In the genomic region with DNA sequence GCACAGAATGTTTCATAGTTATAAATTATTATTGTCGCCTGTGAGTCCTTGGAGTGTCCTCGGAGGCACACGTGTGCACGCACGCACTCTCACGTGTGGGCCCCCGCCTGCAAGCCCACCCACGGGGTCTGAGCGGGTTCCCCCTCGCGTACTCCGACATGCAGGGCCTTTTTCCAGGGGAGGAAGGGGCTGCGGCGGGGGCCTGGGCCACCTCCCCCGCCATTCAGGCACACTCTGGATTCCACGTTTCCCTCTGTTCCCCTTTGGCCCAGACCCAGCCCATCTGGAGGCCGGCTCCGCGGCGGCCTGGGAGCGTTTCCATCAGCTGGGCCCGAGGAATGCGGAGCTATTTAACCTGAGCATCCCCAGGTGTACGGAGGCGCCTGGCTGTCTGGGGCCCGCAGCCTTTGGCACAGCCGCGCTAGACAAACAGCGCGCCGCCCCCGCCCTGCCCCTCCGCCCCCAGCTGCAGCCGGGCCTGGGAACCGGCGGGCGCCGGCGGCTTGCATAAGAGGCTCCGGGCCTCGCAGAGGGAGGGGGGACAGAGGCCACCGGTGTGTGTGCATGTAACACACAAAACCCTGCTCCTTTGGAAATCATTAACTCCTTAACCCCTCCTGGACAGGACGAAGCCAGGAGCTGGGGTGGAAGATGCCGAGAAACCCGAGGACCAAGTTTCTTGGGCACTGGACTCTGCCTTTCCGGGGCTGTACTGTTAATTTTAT, we compare ENCODE assay signal across 9 cellular contexts. TPM values are rescaled to one million over a fixed set of nuclear protein-coding genes. Genes with fewer than 3 reads are reported as not detected.
DNase-seq lines count a peak whose midpoint lies in the region; ATAC-seq, FAIRE-seq and TF ChIP-seq lines count a peak whose summit lies in the region.
"Had no signal": no experiment of that assay in that cellular context is flagged by ENCODE, and none has a peak within 500 bp of the region (broad histone marks: within the 10 kb centered on the region; RNA-seq: fewer than 3 reads in every experiment).

No MANE protein-coding gene starts in this region.

- POLR2A ChIA-PET in H1 (lab: Charles Lee; ENCODE audit: partially characterized antibody), result interaction anchor here (0.9 to 26.1 kb wide), 8 partner anchors 10 to 115 kb away, joined by 3 to 1033 read pairs (median 6); no protein-coding TSS in a partner anchor

- peaks cover 4% of the 10 kb centered on the region for H3K27me3 ChIP-seq in HL-60 (ENCODE audit: insufficient read depth, poor library complexity, severe bottlenecking)
- peaks cover 0 to 4% (median 0%) of the 10 kb centered on the region in 4 experiments; a peak in 2 of 7 replicates for H3K27me3 ChIP-seq in H1 (replicated peaks in 1 of 4; ENCODE audit: control insufficient read depth in 3 of 4, extremely low read depth in 1 of 4, insufficient read depth in 3 of 4, low read length in 3 of 4)
- no peaks in the 10 kb centered on the region for H3K27me3 ChIP-seq in mesenchymal stem cell (ENCODE audit: control insufficient read depth in 1 of 2, insufficient read depth in 1 of 2, low read length in 2 of 2)

- TF ChIP-seq CTCF in HL-60 (IDR thresholded peaks at IDR 0.05; ENCODE audit: insufficient read depth, low read length), result no peak
- TF ChIP-seq CTCF in H1 (IDR thresholded peaks at IDR 0.05; ENCODE audit: control extremely low read depth in 1 of 3, insufficient read depth in 1 of 3, low read depth in 1 of 3, low read length in 3 of 3), result no peak
- TF ChIP-seq CTCF in GM10266 (IDR thresholded peaks at IDR 0.05; ENCODE audit: control insufficient read depth, insufficient read depth, low read depth, missing control alignments), result no peak

- peak in 1 of 2 experiments; percentile 29; a peak in 1 of 4 replicates for TF ChIP-seq RAD21 in H1 (IDR thresholded peaks at IDR 0.05 in 1 of 2, conservative IDR thresholded peaks at IDR 0.05 in 1 of 2; ENCODE audit: low read depth in 2 of 2, low read length in 2 of 2)

- peak overlapping the region; percentile 89 for H2BK12ac ChIP-seq in H1 (ENCODE audit: low read depth, low read length)
- H2BK12ac ChIP-seq in mesenchymal stem cell (ENCODE audit: low read length in 2 of 2), result peak overlapping the region in 1 of 2 experiments; percentile 73

- H3K79me1 ChIP-seq in H1 (ENCODE audit: low read depth, low read length), result no peaks in the 10 kb centered on the region
- no peaks in the 10 kb centered on the region for H3K79me1 ChIP-seq in mesenchymal stem cell (replicated peaks; ENCODE audit: low read length, poor library complexity, severe bottlenecking)

- peak overlapping the region; percentile 80 to 88 for H3K4me2 ChIP-seq in H1 (ENCODE audit: insufficient read depth in 1 of 2, low read depth in 2 of 2, low read length in 2 of 2)
- H3K4me2 ChIP-seq in mesenchymal stem cell (ENCODE audit: low read length, poor library complexity, severe bottlenecking), result peak overlapping the region; percentile 64

- H4K8ac ChIP-seq in H1 (ENCODE audit: extremely low read depth, insufficient read depth, low read length), result no peak overlapping the region
- H4K8ac ChIP-seq in mesenchymal stem cell (ENCODE audit: low read length), result peak overlapping the region; percentile 72

- DNase-seq in HL-60 (ENCODE audit: low read depth in 1 of 2, low spot score in 1 of 2) (peak in 1 of 2 experiments; percentile 61), NCI-H69 (lab: John Stamatoyannopoulos, UW) (peak; percentile 99), H1 (ENCODE audit: low read depth in 1 of 2, low spot score in 2 of 2) (peak in 1 of 2 experiments; percentile 87), mesenchymal stem cell (peak; percentile 85), urothelium cell line (ENCODE audit: low spot score) (peak; percentile 90), GM10266 (ENCODE audit: extremely low spot score) (no peak)

- peaks cover 10% of the 10 kb centered on the region for H3K23me2 ChIP-seq in H1 (ENCODE audit: low read depth, low read length)

- no peak; a peak in 1 of 3 replicates for TF ChIP-seq POLR2A in H1 (IDR thresholded peaks at IDR 0.05; ENCODE audit: control extremely low read depth in 1 of 2, low read depth in 2 of 2, low read length in 2 of 2)

- H2AFZ ChIP-seq in H1 (ENCODE audit: low read length) (no peak overlapping the region), mesenchymal stem cell (ENCODE audit: low read depth, low read length) (no peak overlapping the region)

- H2BK5ac ChIP-seq in H1 (ENCODE audit: low read depth, low read length) (peak overlapping the region; percentile 86), mesenchymal stem cell (ENCODE audit: low read depth, low read length, poor library complexity, severe bottlenecking) (peak overlapping the region; percentile 21)

- H3K23ac ChIP-seq in H1 (ENCODE audit: insufficient read length) (no peak overlapping the region), mesenchymal stem cell (ENCODE audit: low read length in 2 of 2) (no peak overlapping the region)

- H2BK15ac ChIP-seq in H1 (ENCODE audit: low read length), result no peak overlapping the region
- H2BK15ac ChIP-seq in mesenchymal stem cell (ENCODE audit: low read depth, poor library complexity, severe bottlenecking), result no peak overlapping the region

- H3K56ac ChIP-seq in H1 (replicated peaks; ENCODE audit: insufficient read length, low read depth, low read length), result no peak overlapping the region

- H2BK120ac ChIP-seq in H1 (replicated peaks; ENCODE audit: low read depth, low read length), result peak overlapping the region; percentile 48
- peak overlapping the region; percentile 74 for H2BK120ac ChIP-seq in mesenchymal stem cell (ENCODE audit: low read depth, low read length)

- H3K9ac ChIP-seq in H1 (replicated peaks in 1 of 4; ENCODE audit: extremely low read depth in 1 of 4, low read depth in 3 of 4, low read length in 3 of 4) (peak overlapping the region; percentile 13 to 64 (median 43); a peak in 4 of 7 replicates), mesenchymal stem cell (ENCODE audit: low read length) (peak overlapping the region; percentile 99)

- peak; percentile 60 to 98 for TF ChIP-seq EP300 in H1 (IDR thresholded peaks at IDR 0.05; ENCODE audit: borderline replicate concordance in 1 of 2, low read depth in 2 of 2, low read length in 2 of 2)

- H4K20me1 ChIP-seq in H1 (replicated peaks in 1 of 2; ENCODE audit: control insufficient read depth in 1 of 2, insufficient read depth in 2 of 2, low read length in 2 of 2), result peaks cover 0 to 9% of the 10 kb centered on the region in 2 experiments

- H3K79me2 ChIP-seq in H1 (ENCODE audit: control insufficient read depth in 1 of 2, insufficient read depth in 2 of 2, low read length in 2 of 2), result peaks cover 8 to 20% of the 10 kb centered on the region in 2 experiments; a peak in 3 of 4 replicates

- ATAC-seq in HG02571 (IDR thresholded peaks at IDR 0.05; ENCODE audit: unreplicated experiment), result no peak
- ATAC-seq in HG02759 (IDR thresholded peaks at IDR 0.05; ENCODE audit: unreplicated experiment), result no peak

- H3K4ac ChIP-seq in H1 (replicated peaks; ENCODE audit: insufficient read length, low read depth, low read length) (peak overlapping the region; percentile 51), mesenchymal stem cell (ENCODE audit: low read depth in 1 of 2, low read length in 2 of 2) (peak overlapping the region in 1 of 2 experiments; percentile 43)

- H3K4me1 ChIP-seq in H1 (replicated peaks in 1 of 4; ENCODE audit: control insufficient read depth in 3 of 4, insufficient read depth in 4 of 4, low read length in 3 of 4) (peaks cover 15 to 41% (median 26%) of the 10 kb centered on the region in 4 experiments), mesenchymal stem cell (ENCODE audit: control insufficient read depth, insufficient read depth, low read depth, low read length) (peaks cover 33% of the 10 kb centered on the region)

- H3K27ac ChIP-seq in HL-60 (replicated peaks) (no peak overlapping the region), H1 (ENCODE audit: low read depth, low read length) (peak overlapping the region; percentile 57; the same call in 1 of the 2 replicates), mesenchymal stem cell (ENCODE audit: low read length, poor library complexity, severe bottlenecking) (peak overlapping the region; percentile 71)

- H3K36me3 ChIP-seq in H1 (ENCODE audit: control insufficient read depth in 2 of 4, insufficient read depth in 4 of 4, low read length in 3 of 4), result peaks cover 0 to 11% (median 0%) of the 10 kb centered on the region in 4 experiments; a peak in 1 of 8 replicates
- H3K36me3 ChIP-seq in mesenchymal stem cell (ENCODE audit: control insufficient read depth in 1 of 2, insufficient read depth in 2 of 2, low read depth in 1 of 2, low read length in 2 of 2), result peaks cover 3 to 7% of the 10 kb centered on the region in 2 experiments

- WGBS in H1 (ENCODE audit: extremely low coverage in 1 of 2, insufficient coverage in 1 of 2, insufficient read length in 1 of 2, insufficient replicate concordance in 2 of 2, low coverage in 1 of 2, low lambda C conversion rate in 2 of 2, missing lambda C conversion rate in 1 of 2), 2 experiments, result 15% methylated on average over 46 of the region's 46 CpGs; no CpG with 5 or more reads in 1 of the 2 experiments
- WGBS in mesenchymal stem cell, result 15% methylated on average over 42 of the region's 46 CpGs

- H3K18ac ChIP-seq in H1 (ENCODE audit: extremely low read depth, low read length), result peak overlapping the region; percentile 87
- H3K18ac ChIP-seq in mesenchymal stem cell (ENCODE audit: low read depth in 1 of 2, low read length in 2 of 2), result peak overlapping the region; percentile 41 to 63

- H3K4me3 ChIP-seq in HL-60 (replicated peaks; ENCODE audit: insufficient read depth, low read length) (peak overlapping the region; percentile 16), H1 (ENCODE audit: extremely low read depth in 1 of 4, insufficient read depth in 2 of 4, low read depth in 3 of 4, low read length in 4 of 4) (peak overlapping the region; percentile 4 to 90 (median 52); a peak in 5 of 8 replicates), mesenchymal stem cell (ENCODE audit: insufficient read depth in 1 of 2, low read depth in 1 of 2, low read length in 2 of 2) (peak overlapping the region; percentile 15 to 63)

- H4K5ac ChIP-seq in H1 (ENCODE audit: insufficient read length, low read depth, low read length), result peak overlapping the region; percentile 69

- CTCF ChIA-PET in H1 (lab: Charles Lee; ENCODE audit: partially characterized antibody), result interaction anchor here (0.9 to 32.8 kb wide), 6 partner anchors 9 to 115 kb away, joined by 3 to 1559 read pairs (median 7); no protein-coding TSS in a partner anchor

- H4K91ac ChIP-seq in H1 (replicated peaks; ENCODE audit: insufficient read length, low read length), result peak overlapping the region; percentile 58
- peak overlapping the region; percentile 84 for H4K91ac ChIP-seq in mesenchymal stem cell (ENCODE audit: low read length)

- FAIRE-seq in H1 (lab: Jason Lieb, UNC), result no peak
- no peak for FAIRE-seq in urothelium cell line (lab: Jason Lieb, UNC)

- H3K9me3 ChIP-seq in H1 (ENCODE audit: insufficient read depth in 2 of 2, low read depth in 1 of 2, low read length in 1 of 2) (no peaks in the 10 kb centered on the region), mesenchymal stem cell (ENCODE audit: control insufficient read depth, low read length) (no peaks in the 10 kb centered on the region)

- H2AK5ac ChIP-seq in H1 (ENCODE audit: low read depth, low read length) (no peak overlapping the region), mesenchymal stem cell (ENCODE audit: low read length, severe bottlenecking) (peak overlapping the region; percentile 31)

- peak overlapping the region; percentile 95 for H2BK20ac ChIP-seq in H1 (ENCODE audit: low read length)

- H3K14ac ChIP-seq in H1 (ENCODE audit: insufficient read length) (no peak overlapping the region), mesenchymal stem cell (ENCODE audit: low read length in 2 of 2) (peak overlapping the region in 1 of 2 experiments; percentile 2)

RNA-seq across cellular contexts. Expression of gene ID1, which starts 3.3 kb away (rescaled TPM):
- total RNA-seq in H1 (2021; fragmentation: NEBNext Ultra II Directional; extraction: Animal tissue kit (Norgen Biotek cat#: 25700)), result 120 and 131 TPM in 2 replicates
- polyA plus RNA-seq in H1 (2011; rRNA removed), result 357 and 566 TPM in 2 replicates
- 348 TPM for polyA plus RNA-seq in H1 (2011; cell fraction: cytosol; rRNA removed)
- 267 TPM for polyA plus RNA-seq in H1 (2011; cell fraction: nucleus; rRNA removed)
- 86.5 to 154 TPM (median 117 TPM) in 4 replicates for polyA plus RNA-seq in H1 (2012, experiment 1 of 2)
- polyA plus RNA-seq in H1 (2012, experiment 2 of 2), result 207 TPM
- 89.8 TPM for polyA plus RNA-seq in H1 (2013, experiment 1 of 2)
- polyA plus RNA-seq in H1 (2013, experiment 2 of 2), result 87.6 TPM
- 27.5 and 45.7 TPM in 2 replicates for polyA minus RNA-seq in H1 (2011; rRNA and poly(A)+ RNA removed)
- 181 TPM for polyA minus RNA-seq in H1 (2011; cell fraction: cytosol; rRNA and poly(A)+ RNA removed)
- polyA minus RNA-seq in H1 (2011; cell fraction: nucleus; rRNA and poly(A)+ RNA removed), result 200 TPM
- 260 TPM for polyA plus RNA-seq in mesenchymal stem cell (2013, experiment 1 of 2)
- polyA plus RNA-seq in mesenchymal stem cell (2013, experiment 2 of 2), result 254 TPM

RNA-seq across cellular contexts. Expression of gene COX4I2, which starts 29.3 kb away (rescaled TPM):
- total RNA-seq in H1 (2021; fragmentation: NEBNext Ultra II Directional; extraction: Animal tissue kit (Norgen Biotek cat#: 25700)), result not detected in 2 replicates
- polyA plus RNA-seq in H1 (2011; rRNA removed), result 0.26 and 0.97 TPM in 2 replicates
- polyA plus RNA-seq in H1 (2011; cell fraction: cytosol; rRNA removed), result 0.14 TPM
- not detected for polyA plus RNA-seq in H1 (2011; cell fraction: nucleus; rRNA removed)
- polyA plus RNA-seq in H1 (2012, experiment 1 of 2), result 0.64 TPM in 1 of 4 replicates, not detected in the others
- not detected for polyA plus RNA-seq in H1 (2012, experiment 2 of 2)
- polyA plus RNA-seq in H1 (2013, experiment 1 of 2), result not detected
- polyA plus RNA-seq in H1 (2013, experiment 2 of 2), result not detected
- polyA minus RNA-seq in H1 (2011; rRNA and poly(A)+ RNA removed), result not detected in 2 replicates
- not detected for polyA minus RNA-seq in H1 (2011; cell fraction: cytosol; rRNA and poly(A)+ RNA removed)
- polyA minus RNA-seq in H1 (2011; cell fraction: nucleus; rRNA and poly(A)+ RNA removed), result not detected
- polyA plus RNA-seq in mesenchymal stem cell (2013, experiment 1 of 2), result not detected
- not detected for polyA plus RNA-seq in mesenchymal stem cell (2013, experiment 2 of 2)
- total RNA-seq: SK-MEL-5 had no signal
